18 cellular contexts compared by ENCODE assay signal in the genomic region with DNA sequence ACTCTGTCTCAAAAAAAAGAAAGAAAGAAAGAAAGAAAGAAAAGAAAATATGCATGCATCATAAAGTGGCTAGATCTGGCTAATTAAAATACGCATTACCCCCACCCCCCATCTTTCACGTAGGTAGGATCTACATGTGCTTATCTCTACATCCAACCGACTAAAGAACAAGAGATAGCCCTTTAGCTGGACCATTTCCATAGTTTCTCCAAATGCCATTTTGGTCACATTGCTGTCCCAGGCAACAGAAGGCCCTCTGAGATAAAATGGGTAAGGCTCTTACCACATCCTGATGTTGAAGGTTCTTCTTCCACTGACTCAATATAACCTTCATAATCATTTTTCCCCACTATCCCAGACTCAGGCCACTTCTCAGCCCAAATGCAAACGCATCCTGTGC. TPM values are rescaled to one million over a fixed set of nuclear protein-coding genes. Genes with fewer than 3 reads are reported as not detected.
A peak's percentile ranks its signal among the peaks of the same experiment; 100 is the strongest.
DNase-seq lines count a peak whose midpoint lies in the region; ATAC-seq, FAIRE-seq and TF ChIP-seq lines count a peak whose summit lies in the region.
"Had no signal": no experiment of that assay in that cellular context is flagged by ENCODE, and none has a peak within 500 bp of the region (broad histone marks: within the 10 kb centered on the region; RNA-seq: fewer than 3 reads in every experiment).

No MANE protein-coding gene starts in this region.

- intact Hi-C loops in K562 (cut with micrococcal nuclease) (no loop called here), spleen (cut with DNase I; ENCODE audit: low total_unique reads) (no loop called here)

- H3K27ac ChIP-seq in K562 (ENCODE audit: extremely low read depth, low read depth, low read length) (no peak overlapping the region), spleen (peak overlapping the region in 5 of 8 donors; percentile 66 to 84 (median 69))

- H3K9me3 ChIP-seq in K562 (replicated peaks; ENCODE audit: control insufficient read depth, insufficient read depth, low read depth, low read length) = no peaks in the 10 kb centered on the region
- no peaks in the 10 kb centered on the region for H3K9me3 ChIP-seq in spleen

- DNase-seq in CMK (ENCODE audit: low read depth) (peak; percentile 85), OCI-M1 (lab: John Stamatoyannopoulos, UW) (peak; percentile 91), K562 (ENCODE audit: extremely low read depth in 1 of 4, low spot score in 3 of 4) (peak in 2 of 4 experiments; percentile 27 to 51), spleen (no peak), NOMO-1 (lab: John Stamatoyannopoulos, UW; ENCODE audit: unreplicated experiment in 2 of 2) (no peak)
- no peak for DNase-seq in stimulated activated CD4-positive, alpha-beta T cell treated with anti-CD3 and anti-CD28 coated beads, Interleukin-2, amount 100 ng/mL, for 24 hours
- DNase-seq: DMS153, H9, Karpas-422, NCI-H1048, NCI-H1436, NCI-H1930, Right ventricle myocardium superior had no signal

- no peaks in the 10 kb centered on the region for H3K36me3 ChIP-seq in K562 (ENCODE audit: control insufficient read depth, insufficient read depth, low read length)
- peaks cover 0 to 50% (median 5%) of the 10 kb centered on the region in 6 donors for H3K36me3 ChIP-seq in spleen

- peak; percentile 69 for TF ChIP-seq EP300 in K562 (IDR thresholded peaks at IDR 0.05; ENCODE audit: low read length)

- 3% methylated on average over 4 of the region's 4 CpGs for WGBS in K562 (ENCODE audit: insufficient coverage, low coverage, missing lambda C conversion rate)
- 53 to 67% (median 63%) methylated on average over 4 of the region's 4 CpGs for WGBS in spleen, 5 donors

- no peak for TF ChIP-seq CTCF in K562 (IDR thresholded peaks at IDR 0.05 in 2 of 3, conservative IDR thresholded peaks at IDR 0.05 in 1 of 3; ENCODE audit: insufficient read depth in 2 of 3, low read depth in 1 of 3, low read length in 3 of 3)
- TF ChIP-seq CTCF in spleen (IDR thresholded peaks at IDR 0.05 in 8 of 11, conservative IDR thresholded peaks at IDR 0.05 in 3 of 11) = no peak

- BruUV-seq in K562 (replicated peaks; lab: Mats Ljungman, UMichigan) = no TSS peak

- in situ Hi-C loops in K562 (cut with MboI) = no loop called here

- H2AFZ ChIP-seq in K562 (ENCODE audit: low read depth, low read length) = no peak overlapping the region

- H4K20me1 ChIP-seq in K562 (replicated peaks; ENCODE audit: control insufficient read depth, insufficient read depth, low read length) = no peaks in the 10 kb centered on the region

- no peak for FAIRE-seq in K562 (lab: Jason Lieb, UNC)
- FAIRE-seq: GM12878, GM18507 had no signal

- POLR2A ChIA-PET in K562 (lab: Yijun Ruan, JAX) = no interaction called here

- no peaks in the 10 kb centered on the region for H3K9me1 ChIP-seq in K562 (ENCODE audit: control insufficient read depth, insufficient read depth, low read length)

- CTCF ChIA-PET in K562 (lab: Yijun Ruan, JAX; ENCODE audit: low intra/inter-chr PET ratio) = interaction anchor here (0.7 kb wide), 1 partner anchor 522 kb away, joined by 3 read pairs; no protein-coding TSS in a partner anchor

- TF ChIP-seq POLR2A in K562 (conservative IDR thresholded peaks at IDR 0.05) (no peak), spleen (IDR thresholded peaks at IDR 0.05) (no peak)

- no peaks in the 10 kb centered on the region for H3K27me3 ChIP-seq in K562 (ENCODE audit: control insufficient read depth in 2 of 2, insufficient read depth in 2 of 2, low read length in 2 of 2)
- no peaks in the 10 kb centered on the region for H3K27me3 ChIP-seq in spleen (replicated peaks in 1 of 7)

- H3K4me3 ChIP-seq in K562 = no peak overlapping the region
- no peak overlapping the region for H3K4me3 ChIP-seq in spleen
- H3K4me3 ChIP-seq: GM12878 had no signal

- TF ChIP-seq RAD21 in K562 (CRISPR knock-in tag; conservative IDR thresholded peaks at IDR 0.05 in 1 of 2, IDR thresholded peaks at IDR 0.05 in 1 of 2) = no peak

- no peak overlapping the region for H3K9ac ChIP-seq in K562 (ENCODE audit: insufficient read depth in 1 of 2, low read depth in 2 of 2, low read length in 2 of 2)

- no peak for ATAC-seq in K562
- no peak for ATAC-seq in GM18873 (IDR thresholded peaks at IDR 0.05; ENCODE audit: low FRiP score, unreplicated experiment)
- no peak for ATAC-seq in GM18517 (IDR thresholded peaks at IDR 0.05; ENCODE audit: unreplicated experiment)
- ATAC-seq: GM12878 had no signal

- 0 out of 2 replicates have a peak overlapping the region, but pooled peaks have one; percentile 14 for H3K4me2 ChIP-seq in K562 (ENCODE audit: insufficient read depth, low read length)

- no peaks in the 10 kb centered on the region for H3K79me2 ChIP-seq in K562 (ENCODE audit: control insufficient read depth, insufficient read depth, low read length)

- H3K4me1 ChIP-seq in K562 (replicated peaks in 1 of 2; ENCODE audit: control insufficient read depth in 2 of 2, insufficient read depth in 2 of 2, low read length in 2 of 2) = peaks cover 0 to 15% of the 10 kb centered on the region in 2 experiments; a peak in 3 of 5 replicates
- H3K4me1 ChIP-seq in spleen = peaks cover 31 to 100% (median 86%) of the 10 kb centered on the region in 6 donors

TF ChIP-seq in K562, 482 proteins besides CTCF, POLR2A, EP300 and RAD21 (continues in another document):
- TF ChIP-seq, protein P1, sequence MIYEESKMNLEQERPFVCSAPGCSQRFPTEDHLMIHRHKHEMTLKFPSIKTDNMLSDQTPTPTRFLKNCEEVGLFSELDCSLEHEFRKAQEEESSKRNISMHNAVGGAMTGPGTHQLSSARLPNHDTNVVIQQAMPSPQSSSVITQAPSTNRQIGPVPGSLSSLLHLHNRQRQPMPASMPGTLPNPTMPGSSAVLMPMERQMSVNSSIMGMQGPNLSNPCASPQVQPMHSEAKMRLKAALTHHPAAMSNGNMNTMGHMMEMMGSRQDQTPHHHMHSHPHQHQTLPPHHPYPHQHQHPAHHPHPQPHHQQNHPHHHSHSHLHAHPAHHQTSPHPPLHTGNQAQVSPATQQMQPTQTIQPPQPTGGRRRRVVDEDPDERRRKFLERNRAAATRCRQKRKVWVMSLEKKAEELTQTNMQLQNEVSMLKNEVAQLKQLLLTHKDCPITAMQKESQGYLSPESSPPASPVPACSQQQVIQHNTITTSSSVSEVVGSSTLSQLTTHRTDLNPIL (CRISPR knock-in tag; IDR thresholded peaks at IDR 0.05) = no peak
- TF ChIP-seq, protein P2, sequence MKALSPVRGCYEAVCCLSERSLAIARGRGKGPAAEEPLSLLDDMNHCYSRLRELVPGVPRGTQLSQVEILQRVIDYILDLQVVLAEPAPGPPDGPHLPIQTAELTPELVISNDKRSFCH (CRISPR knock-in tag; IDR thresholded peaks at IDR 0.05) = no peak
- TF ChIP-seq, protein P2 (tag; IDR thresholded peaks at IDR 0.05) = 0 out of 2 replicates have a peak, but pooled peaks have one; percentile 50
- TF ChIP-seq NFIX (CRISPR knock-in tag; IDR thresholded peaks at IDR 0.05; ENCODE audit: low read depth) (no peak), ARID1B (IDR thresholded peaks at IDR 0.05) (peak; percentile 83), HDAC6 (IDR thresholded peaks at IDR 0.05; ENCODE audit: low read depth, low read length) (no peak), ZNF584 (CRISPR knock-in tag; IDR thresholded peaks at IDR 0.05; ENCODE audit: low read depth) (no peak), ATF1 (CRISPR knock-in tag; IDR thresholded peaks at IDR 0.05) (no peak), ATF1 (tag; IDR thresholded peaks at IDR 0.05) (no peak), CBFA2T2 (conservative IDR thresholded peaks at IDR 0.05) (peak; percentile 58), MTA2 (IDR thresholded peaks at IDR 0.05; ENCODE audit: low read depth) (peak; percentile 38; the same call in 1 of the 2 replicates), FOS (IDR thresholded peaks at IDR 0.05; ENCODE audit: extremely low read depth, insufficient read length) (no peak)
- TF ChIP-seq, protein P3, sequence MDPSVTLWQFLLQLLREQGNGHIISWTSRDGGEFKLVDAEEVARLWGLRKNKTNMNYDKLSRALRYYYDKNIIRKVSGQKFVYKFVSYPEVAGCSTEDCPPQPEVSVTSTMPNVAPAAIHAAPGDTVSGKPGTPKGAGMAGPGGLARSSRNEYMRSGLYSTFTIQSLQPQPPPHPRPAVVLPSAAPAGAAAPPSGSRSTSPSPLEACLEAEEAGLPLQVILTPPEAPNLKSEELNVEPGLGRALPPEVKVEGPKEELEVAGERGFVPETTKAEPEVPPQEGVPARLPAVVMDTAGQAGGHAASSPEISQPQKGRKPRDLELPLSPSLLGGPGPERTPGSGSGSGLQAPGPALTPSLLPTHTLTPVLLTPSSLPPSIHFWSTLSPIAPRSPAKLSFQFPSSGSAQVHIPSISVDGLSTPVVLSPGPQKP (CRISPR knock-in tag; IDR thresholded peaks at IDR 0.05) = no peak

RNA-seq across cellular contexts. Expression of a gene that starts 31.5 kb away (rescaled TPM):
- 3.0 and 3.5 TPM in 2 replicates for total RNA-seq in K562 (2011; cell fraction: chromatin; rRNA removed; ENCODE audit: low replicate concordance)
- 1.0 and 1.2 TPM in 2 replicates for total RNA-seq in K562 (2011; cell fraction: nucleolus; rRNA removed)
- total RNA-seq in K562 (2011; cell fraction: nucleoplasm; rRNA removed) = 1.6 and 1.8 TPM in 2 replicates
- 1.5 and 1.6 TPM in 2 replicates for total RNA-seq in K562 (2014; rRNA removed)
- 1.6 TPM in 2 replicates for total RNA-seq in K562 (2014; rRNA removed; fragmentation: Illumina TruSeq; extraction: Trizol)
- total RNA-seq in K562 (2015; rRNA removed; fragmentation: Illumina TruSeq; extraction: Trizol) = 1.1 and 1.5 TPM in 2 replicates
- total RNA-seq in K562 (2021) = 1.4 TPM in 2 replicates
- 2.4 and 5.1 TPM in 2 replicates for polyA plus RNA-seq in K562 (2011; rRNA removed)
- polyA plus RNA-seq in K562 (2011; cell fraction: cytosol; rRNA removed) = 1.4 and 4.7 TPM in 2 replicates
- polyA plus RNA-seq in K562 (2011; cell fraction: nucleus; rRNA removed) = 1.9 and 3.7 TPM in 2 replicates
- polyA plus RNA-seq in K562 (2012) = 0.98 and 1.3 TPM in 2 replicates
- polyA plus RNA-seq in K562 (2014; fragmentation: Illumina TruSeq; extraction: Trizol) = 1.7 and 1.9 TPM in 2 replicates
- under 1 TPM; 0.20 to 0.35 TPM for polyA plus RNA-seq in K562 (2014; fragmentation: Nextera tagmentation; extraction: Ambion mirVana)
- polyA plus RNA-seq in K562 (2014; rRNA removed) = 1.2 and 1.3 TPM in 2 replicates
- 4.9 and 17.9 TPM in 2 replicates for polyA minus RNA-seq in K562 (2011; rRNA and poly(A)+ RNA removed)
- polyA minus RNA-seq in K562 (2011; cell fraction: cytosol; rRNA and poly(A)+ RNA removed) = 2.7 and 6.6 TPM in 2 replicates
- 0.94 and 4.3 TPM in 2 replicates for polyA minus RNA-seq in K562 (2011; cell fraction: nucleus; rRNA and poly(A)+ RNA removed)
- total RNA-seq in spleen = 100 to 1,000 TPM; 126 to 256 (median 196) TPM
- 10 to 100 TPM; 59.8 to 84.1 (median 62.7) TPM for polyA plus RNA-seq in spleen
- total RNA-seq: MCF 10A had no signal

Comparison
In these comparisons a context has a peak if more than half of its experiments do, and no peak if none do; other contexts are left out.
1. DNase-seq: peak in CMK (single experiment) and OCI-M1 (single experiment); none in spleen (single experiment), NOMO-1 (0 of 2) and stimulated activated CD4-positive, alpha-beta T cell treated with anti-CD3 and anti-CD28 coated beads, Interleukin-2, amount 100 ng/mL, for 24 hours (0 of 2).
2. RNA of a gene that starts 31.5 kb away (total RNA-seq): 126 to 256 TPM in spleen; 1.0 to 3.5 TPM in K562; every median in the first group is over 10 times any median in the second.